23 cellular contexts compared by ENCODE assay signal in genomic region chr1:22210176-22210575, GRCh38.
DNase-seq lines count a peak whose midpoint lies in the region; FAIRE-seq and TF ChIP-seq lines count a peak whose summit lies in the region.
"Had no signal": no experiment of that assay in that cellular context is flagged by ENCODE, and none has a peak within 500 bp of the region (broad histone marks: within the 10 kb centered on the region; RNA-seq: fewer than 3 reads in every experiment).

No MANE protein-coding gene starts in this region.

- H3K4me1 Mint-ChIP-seq in immature natural killer cell: no peaks in the 10 kb centered on the region
- H3K4me1 Mint-ChIP-seq in activated naive CD4-positive, alpha-beta T cell treated with anti-CD3 and anti-CD28 coated beads for 36 hours (ENCODE audit: low read depth): no peaks in the 10 kb centered on the region
- H3K4me1 Mint-ChIP-seq: B cell had no signal

- H3K9me3 ChIP-seq in endothelial cell of umbilical vein (replicated peaks; ENCODE audit: control insufficient read depth, insufficient read depth, low read length) (no peaks in the 10 kb centered on the region), neuronal stem cell (replicated peaks in 1 of 2; ENCODE audit: control insufficient read depth in 2 of 2, insufficient read depth in 1 of 2, low read depth in 1 of 2, low read length in 2 of 2) (no peaks in the 10 kb centered on the region)
- H3K9me3 ChIP-seq: Caco-2 had no signal

- H3K4ac ChIP-seq in neuronal stem cell (ENCODE audit: low read length): no peak overlapping the region

- no peak overlapping the region for H2BK15ac ChIP-seq in neuronal stem cell (ENCODE audit: low read length)

- no peaks in the 10 kb centered on the region for H3K79me1 ChIP-seq in neuronal stem cell (ENCODE audit: low read depth, low read length)

- no peak overlapping the region for H2BK5ac ChIP-seq in neuronal stem cell (ENCODE audit: low read length)

- no peak overlapping the region for H3K27ac Mint-ChIP-seq in immature natural killer cell
- H3K27ac Mint-ChIP-seq in activated naive CD4-positive, alpha-beta T cell treated with anti-CD3 and anti-CD28 coated beads for 36 hours: no peak overlapping the region
- H3K27ac Mint-ChIP-seq: B cell; CD8-positive, alpha-beta T cell had no signal

- peaks cover 50 to 77% of the 10 kb centered on the region in 2 experiments for H3K27me3 ChIP-seq in endothelial cell of umbilical vein (ENCODE audit: control insufficient read depth in 2 of 2, insufficient read depth in 2 of 2, low read length in 2 of 2)
- H3K27me3 ChIP-seq in neuronal stem cell (ENCODE audit: control insufficient read depth in 3 of 3, insufficient read depth in 3 of 3, low read depth in 1 of 3, low read length in 3 of 3): peaks cover 26 to 86% (median 78%) of the 10 kb centered on the region in 3 experiments

- H3K4me1 ChIP-seq in endothelial cell of umbilical vein (ENCODE audit: control insufficient read depth, extremely low read depth, insufficient read depth, low read length) (no peaks in the 10 kb centered on the region), neuronal stem cell (ENCODE audit: control insufficient read depth in 2 of 2, insufficient read depth in 1 of 2, low read depth in 1 of 2, low read length in 2 of 2) (peaks cover 16 to 25% of the 10 kb centered on the region in 2 donors)
- H3K4me1 ChIP-seq: Caco-2 had no signal

- no peak overlapping the region for H2BK120ac ChIP-seq in neuronal stem cell (ENCODE audit: low read depth, low read length)

- no peaks in the 10 kb centered on the region for H4K20me1 ChIP-seq in endothelial cell of umbilical vein (replicated peaks; ENCODE audit: control insufficient read depth, extremely low read depth, insufficient read depth, low read length)

- no CpG with 5 or more reads among the region's 12 CpGs for WGBS in neuronal stem cell (ENCODE audit: extremely low coverage in 2 of 2, insufficient read length in 2 of 2, insufficient replicate concordance in 1 of 2), 2 donors

- H4K8ac ChIP-seq in neuronal stem cell (ENCODE audit: low read depth, low read length): no peak overlapping the region

- dilution Hi-C loops in endothelial cell of umbilical vein (cut with MboI; ENCODE audit: extremely low pct_ligation_motif_present, low sequenced_read_pairs): no loop called here

- CTCF ChIA-PET in endothelial cell of umbilical vein (lab: Charles Lee): interaction anchor here (1.0 to 1.1 kb wide), 2 partner anchors 58 to 104 kb away, joined by 3 read pairs; no protein-coding TSS in a partner anchor
- CTCF ChIA-PET in activated naive CD4-positive, alpha-beta T cell treated with anti-CD3 and anti-CD28 coated beads for 36 hours (lab: Charles Lee): interaction anchor here (1.0 kb wide), 1 partner anchor 15 kb away, joined by 3 read pairs; no protein-coding TSS in a partner anchor

- H3K4me3 ChIP-seq in endothelial cell of umbilical vein (replicated peaks in 1 of 3; ENCODE audit: insufficient read depth in 1 of 3, low read depth in 1 of 3, low read length in 3 of 3): no peak overlapping the region
- H3K4me3 ChIP-seq in neuronal stem cell (ENCODE audit: low read length in 2 of 2): no peak overlapping the region

- no peak overlapping the region for H3K27ac ChIP-seq in endothelial cell of umbilical vein (ENCODE audit: insufficient read depth, low read depth, low read length)
- no peak overlapping the region for H3K27ac ChIP-seq in neuronal stem cell (replicated peaks; ENCODE audit: low read length)
- H3K27ac ChIP-seq: 22Rv1, C4-2B had no signal

- intact Hi-C loops in endothelial cell of umbilical vein (cut with micrococcal nuclease): no loop called here
- intact Hi-C loops in activated naive CD4-positive, alpha-beta T cell treated with anti-CD3 and anti-CD28 coated beads for 36 hours (cut with micrococcal nuclease): no loop called here

- no peak overlapping the region for H2AK5ac ChIP-seq in neuronal stem cell (ENCODE audit: low read depth, low read length)

- no peaks in the 10 kb centered on the region for H3K36me3 Mint-ChIP-seq in immature natural killer cell
- H3K36me3 Mint-ChIP-seq in activated naive CD4-positive, alpha-beta T cell treated with anti-CD3 and anti-CD28 coated beads for 36 hours (ENCODE audit: low read depth): no peaks in the 10 kb centered on the region
- H3K36me3 Mint-ChIP-seq: CD8-positive, alpha-beta T cell had no signal

- H3K27me3 Mint-ChIP-seq in immature natural killer cell (ENCODE audit: low read depth in 3 of 3): peaks cover 5 to 24% (median 22%) of the 10 kb centered on the region in 3 donors
- H3K27me3 Mint-ChIP-seq in activated naive CD4-positive, alpha-beta T cell treated with anti-CD3 and anti-CD28 coated beads for 36 hours (ENCODE audit: low read depth): peaks cover 45% of the 10 kb centered on the region

- POLR2A ChIA-PET in endothelial cell of umbilical vein (lab: Charles Lee): no interaction called here

- H3K9me1 ChIP-seq in endothelial cell of umbilical vein (replicated peaks; ENCODE audit: control insufficient read depth, extremely low read depth, insufficient read depth, low read length): no peaks in the 10 kb centered on the region

- BruUV-seq in endothelial cell of umbilical vein (replicated peaks; lab: Mats Ljungman, UMichigan): no TSS peak

- H2AFZ ChIP-seq in endothelial cell of umbilical vein (ENCODE audit: low read depth, low read length) (no peak overlapping the region), neuronal stem cell (ENCODE audit: low read length) (no peak overlapping the region)

- no peak overlapping the region for H4K91ac ChIP-seq in neuronal stem cell (ENCODE audit: low read depth, low read length, poor library complexity)

- peak overlapping the region; percentile 37 for H3K23ac ChIP-seq in neuronal stem cell (ENCODE audit: low read depth, low read length, poor library complexity)

- H3K14ac ChIP-seq in neuronal stem cell (ENCODE audit: low read length): no peak overlapping the region

- no peak for TF ChIP-seq POLR2A in endothelial cell of umbilical vein (IDR thresholded peaks at IDR 0.05; ENCODE audit: low read depth, low read length)

- H3K36me3 ChIP-seq in endothelial cell of umbilical vein (ENCODE audit: control insufficient read depth in 2 of 2, extremely low read depth in 1 of 2, insufficient read depth in 2 of 2, low read length in 2 of 2) (no peaks in the 10 kb centered on the region), neuronal stem cell (replicated peaks in 1 of 2; ENCODE audit: control insufficient read depth in 2 of 2, insufficient read depth in 2 of 2, low read length in 2 of 2) (no peaks in the 10 kb centered on the region)

- no peaks in the 10 kb centered on the region for H3K9me3 Mint-ChIP-seq in immature natural killer cell
- no peaks in the 10 kb centered on the region for H3K9me3 Mint-ChIP-seq in activated naive CD4-positive, alpha-beta T cell treated with anti-CD3 and anti-CD28 coated beads for 36 hours
- H3K9me3 Mint-ChIP-seq: CD8-positive, alpha-beta T cell had no signal

- H3K9ac ChIP-seq in endothelial cell of umbilical vein (replicated peaks; ENCODE audit: extremely low read depth, insufficient read depth, low read length): no peak overlapping the region
- peak overlapping the region; percentile 32 for H3K9ac ChIP-seq in neuronal stem cell (ENCODE audit: low read depth, low read length, poor library complexity)

- H3K18ac ChIP-seq in neuronal stem cell (ENCODE audit: low read length): no peak overlapping the region

- H3K79me2 ChIP-seq in endothelial cell of umbilical vein (ENCODE audit: control insufficient read depth, insufficient read depth, low read length): no peaks in the 10 kb centered on the region

- DNase-seq in NCI-H82 (lab: John Stamatoyannopoulos, UW) (peak; percentile 53), NCI-H82 treated with DMSO at 0.1 percent for 48 hours (lab: John Stamatoyannopoulos, UW; ENCODE audit: unreplicated experiment) (no peak), endothelial cell of umbilical vein (ENCODE audit: low read depth, low spot score) (no peak), neuronal stem cell (ENCODE audit: low spot score) (no peak), occipital lobe (lab: John Stamatoyannopoulos, UW) (no peak), immature natural killer cell (no peak)
- DNase-seq in activated naive CD4-positive, alpha-beta T cell treated with anti-CD3 and anti-CD28 coated beads for 36 hours: no peak
- DNase-seq: CD8-positive, alpha-beta T cell; GOT3; HCEC 1CT; Kasumi-1; NCI-H1105; NCI-H1436 treated with DMSO at 0.1 percent for 48 hours; NCI-H187 treated with DMSO at 0.1 percent for 48 hours; NCI-H2171 treated with DMSO at 0.1 percent for 48 hours; NCI-H748 treated with DMSO at 0.1 percent for 48 hours; NK-92 treated with Interleukin-12 subunit alpha and Interleukin-12 subunit beta, amount 100 ng/mL, for 24 hours; PC-3 had no signal

- no peak overlapping the region for H3K4me3 Mint-ChIP-seq in immature natural killer cell
- H3K4me3 Mint-ChIP-seq in activated naive CD4-positive, alpha-beta T cell treated with anti-CD3 and anti-CD28 coated beads for 36 hours: no peak overlapping the region
- H3K4me3 Mint-ChIP-seq: B cell; CD8-positive, alpha-beta T cell had no signal

- no peak for FAIRE-seq in endothelial cell of umbilical vein (lab: Jason Lieb, UNC)
- FAIRE-seq: G401.6 had no signal

- no peak overlapping the region for H2BK12ac ChIP-seq in neuronal stem cell (ENCODE audit: low read length)

- H3K4me2 ChIP-seq in endothelial cell of umbilical vein (ENCODE audit: insufficient read depth, low read length) (no peak overlapping the region), neuronal stem cell (ENCODE audit: insufficient read depth, low read length, poor library complexity, severe bottlenecking) (no peak overlapping the region)

- no peak for TF ChIP-seq CTCF in endothelial cell of umbilical vein (IDR thresholded peaks at IDR 0.05; ENCODE audit: extremely low read depth in 1 of 2, insufficient read depth in 1 of 2, low read depth in 1 of 2, low read length in 2 of 2)

TF ChIP-seq in endothelial cell of umbilical vein, 7 proteins besides CTCF, POLR2A, EP300 and RAD21:
- TF ChIP-seq EZH2 (IDR thresholded peaks at IDR 0.05; ENCODE audit: borderline replicate concordance, low read depth, low read length, severe bottlenecking): peak; percentile 30
- TF ChIP-seq MAX (IDR thresholded peaks at IDR 0.05; ENCODE audit: insufficient read depth, insufficient read length): no peak
- no peak for TF ChIP-seq FOS (IDR thresholded peaks at IDR 0.05; ENCODE audit: borderline replicate concordance, insufficient read depth, low read length)
- TF ChIP-seq MYC (IDR thresholded peaks at IDR 0.05; ENCODE audit: low read depth, low read length): no peak
- TF ChIP-seq GATA2 (IDR thresholded peaks at IDR 0.05; ENCODE audit: insufficient read depth, insufficient read length, low read depth, low read length): no peak
- TF ChIP-seq JUN (IDR thresholded peaks at IDR 0.05; ENCODE audit: borderline replicate concordance, insufficient read depth, insufficient read length, low read depth): no peak
- no peak for TF ChIP-seq POLR2AphosphoS5 (IDR thresholded peaks at IDR 0.05; ENCODE audit: insufficient read depth, low read depth, low read length)
TF ChIP-seq in endothelial cell of umbilical vein: peak in this region for 1.
